In genomic region chr9:116663588-116663987, GRCh38 we compare ENCODE assay signal across 24 cellular contexts.
"Had no signal": no experiment of that assay in that cellular context is flagged by ENCODE, and none has a peak within 500 bp of the region (broad histone marks: within the 10 kb centered on the region; RNA-seq: fewer than 3 reads in every experiment).

No MANE protein-coding gene starts in this region.

- H3K36me3 ChIP-seq: breast epithelium had no signal

- H3K36me3 Mint-ChIP-seq: activated CD8-positive, alpha-beta memory T cell treated with anti-CD3 and anti-CD28 coated beads, Interleukin-2, amount 10 ng/mL, durations not matched to agents 7 days and 5 days; activated naive CD4-positive, alpha-beta T cell treated with anti-CD3 and anti-CD28 coated beads, Interleukin-2, amount 50 U/mL, for 24 hours; T-cell had no signal

- DNase-seq: activated CD4-positive, alpha-beta T cell treated with anti-CD3 and anti-CD28 coated beads, Interleukin-2, amount 10 ng/mL, durations not matched to agents 24 days and 14 days; activated CD4-positive, alpha-beta T cell treated with anti-CD3 and anti-CD28 coated beads, Interleukin-2, amount 50 U/mL, for 48 hours; activated CD4-positive, CD25-positive, alpha-beta regulatory T cell treated with anti-CD3 and anti-CD28 coated beads, Interleukin-2, amount 50 U/mL, for 72 hours; activated CD8-positive, alpha-beta memory T cell treated with anti-CD3 and anti-CD28 coated beads, Interleukin-2, amount 10 ng/mL, durations not matched to agents 7 days and 5 days; activated effector memory CD4-positive, alpha-beta T cell treated with Interleukin-2 at 50 U/mL for 16 hours; activated naive CD4-positive, alpha-beta T cell; activated T-cell treated with anti-CD3 and anti-CD28 coated beads, Interleukin-2, amount 50 U/mL, for 24 hours; aorta; IMR-90; Kasumi-1; KBM-7; NCI-H1105 treated with DMSO at 0.1 percent for 48 hours; NCI-H1436 treated with DMSO at 0.1 percent for 48 hours; NCI-H187; NCI-H2081; NCI-H446; NCI-H524; PC-3; SHP77 treated with DMSO at 0.1 percent for 48 hours; T-cell had no signal

- FAIRE-seq: RCC 7860 had no signal

- H3K27me3 ChIP-seq: breast epithelium had no signal

- ATAC-seq: activated CD8-positive, alpha-beta memory T cell treated with anti-CD3 and anti-CD28 coated beads, Interleukin-2, amount 10 ng/mL, durations not matched to agents 7 days and 5 days; PC-3; T-cell had no signal

- H3K4me3 Mint-ChIP-seq: activated CD4-positive, alpha-beta T cell treated with anti-CD3 and anti-CD28 coated beads, Interleukin-2, amount 10 ng/mL, durations not matched to agents 24 days and 14 days; activated CD8-positive, alpha-beta memory T cell treated with anti-CD3 and anti-CD28 coated beads, Interleukin-2, amount 10 ng/mL, durations not matched to agents 7 days and 5 days; activated naive CD4-positive, alpha-beta T cell treated with anti-CD3 and anti-CD28 coated beads, Interleukin-2, amount 50 U/mL, for 24 hours; activated T-cell treated with anti-CD3 and anti-CD28 coated beads, Interleukin-2, amount 50 U/mL, for 24 hours; activated T-helper 1 cell treated with anti-CD3 and anti-CD28 coated beads, Interleukin-12 subunit alpha, Interleukin-12 subunit beta, Interleukin-2, Interleukin-4 antibody, amounts not matched to agents 30 ng/mL and 10 ng/mL and 1 ng/mL, durations not matched to agents 14 hours and 24 hours and 36 hours; T-cell had no signal

- H3K27ac Mint-ChIP-seq: activated CD4-positive, alpha-beta T cell treated with anti-CD3 and anti-CD28 coated beads, Interleukin-2, amount 10 ng/mL, durations not matched to agents 24 days and 14 days; activated CD8-positive, alpha-beta memory T cell treated with anti-CD3 and anti-CD28 coated beads, Interleukin-2, amount 10 ng/mL, durations not matched to agents 7 days and 5 days; activated naive CD4-positive, alpha-beta T cell treated with anti-CD3 and anti-CD28 coated beads, Interleukin-2, amount 50 U/mL, for 24 hours; activated T-cell treated with anti-CD3 and anti-CD28 coated beads, Interleukin-2, amount 50 U/mL, for 24 hours; activated T-helper 1 cell treated with anti-CD3 and anti-CD28 coated beads, Interleukin-12 subunit alpha, Interleukin-12 subunit beta, Interleukin-2, Interleukin-4 antibody, amounts not matched to agents 30 ng/mL and 10 ng/mL and 1 ng/mL, durations not matched to agents 14 hours and 24 hours and 36 hours; T-cell had no signal

- H3K27me3 Mint-ChIP-seq: activated CD4-positive, alpha-beta T cell treated with anti-CD3 and anti-CD28 coated beads, Interleukin-2, amount 10 ng/mL, durations not matched to agents 24 days and 14 days; activated CD8-positive, alpha-beta memory T cell treated with anti-CD3 and anti-CD28 coated beads, Interleukin-2, amount 10 ng/mL, durations not matched to agents 7 days and 5 days; activated naive CD4-positive, alpha-beta T cell treated with anti-CD3 and anti-CD28 coated beads, Interleukin-2, amount 50 U/mL, for 24 hours; activated T-cell treated with anti-CD3 and anti-CD28 coated beads, Interleukin-2, amount 50 U/mL, for 24 hours; T-cell had no signal

- H3K4me1 Mint-ChIP-seq: activated CD4-positive, alpha-beta T cell treated with anti-CD3 and anti-CD28 coated beads, Interleukin-2, amount 10 ng/mL, durations not matched to agents 24 days and 14 days; activated CD8-positive, alpha-beta memory T cell treated with anti-CD3 and anti-CD28 coated beads, Interleukin-2, amount 10 ng/mL, durations not matched to agents 7 days and 5 days; activated naive CD4-positive, alpha-beta T cell treated with anti-CD3 and anti-CD28 coated beads, Interleukin-2, amount 50 U/mL, for 24 hours; T-cell had no signal

- H3K9me3 ChIP-seq: breast epithelium had no signal

- H3K4me3 ChIP-seq: breast epithelium had no signal

- H3K4me1 ChIP-seq: breast epithelium had no signal
